ENCODE assay signal across 8 cellular contexts in the genomic region with DNA sequence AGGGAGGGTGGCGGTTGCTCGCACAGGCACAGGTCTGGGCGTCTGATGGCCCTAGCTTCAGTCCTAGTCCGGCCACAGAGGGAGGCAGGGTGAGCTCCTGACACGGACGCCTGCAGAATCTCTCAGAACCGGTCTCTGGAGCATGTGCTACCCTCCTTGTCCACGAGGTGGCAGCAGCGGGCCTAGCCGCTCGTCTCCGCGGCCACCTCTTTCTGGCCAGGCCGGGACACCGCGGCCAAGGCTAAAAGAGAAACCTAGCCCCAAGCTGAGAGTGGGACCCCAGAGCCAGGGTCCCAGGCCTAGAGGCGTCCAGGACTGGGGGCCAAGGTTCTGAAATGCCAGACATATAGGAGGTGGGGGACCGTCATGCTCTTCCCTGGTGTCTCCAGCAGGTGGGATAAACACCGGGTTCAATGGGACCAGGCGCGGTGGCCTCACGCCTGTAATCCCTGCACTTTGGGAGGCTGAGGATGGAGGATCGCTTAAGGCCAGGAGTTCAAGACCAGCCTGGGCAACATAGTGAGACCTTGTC. TPM values are rescaled to one million over a fixed set of nuclear protein-coding genes. Genes with fewer than 3 reads are reported as not detected.
DNase-seq lines count a peak whose midpoint lies in the region; ATAC-seq and TF ChIP-seq lines count a peak whose summit lies in the region.

No MANE protein-coding gene starts in this region.

- peak overlapping the region in 1 of 3 donors; percentile 56 for H3K27ac Mint-ChIP-seq in CD4-positive, CD25-positive, alpha-beta regulatory T cell
- H3K27ac Mint-ChIP-seq in chondrocyte (ENCODE audit: unreplicated experiment) = no peak overlapping the region

- peak; percentile 60 for ATAC-seq in CD4-positive, CD25-positive, alpha-beta regulatory T cell (ENCODE audit: low read depth in 2 of 2)
- peak; percentile 99 for ATAC-seq in left lobe of liver
- no peak for ATAC-seq in HG02884 (IDR thresholded peaks at IDR 0.05; ENCODE audit: unreplicated experiment)

- peak; percentile 97 for TF ChIP-seq CTCF in chondrocyte (IDR thresholded peaks at IDR 0.05)

- no peaks in the 10 kb centered on the region for H3K36me3 ChIP-seq in CD4-positive, CD25-positive, alpha-beta regulatory T cell (ENCODE audit: control insufficient read depth, insufficient read depth, low read length)

- H3K4me1 Mint-ChIP-seq in CD4-positive, CD25-positive, alpha-beta regulatory T cell = peaks cover 0 to 20% (median 9%) of the 10 kb centered on the region in 4 donors
- H3K4me1 Mint-ChIP-seq in chondrocyte (ENCODE audit: low read depth) = peaks cover 5% of the 10 kb centered on the region

- peak overlapping the region in 3 of 4 donors; percentile 67 to 76 (median 70) for H3K4me3 Mint-ChIP-seq in CD4-positive, CD25-positive, alpha-beta regulatory T cell
- H3K4me3 Mint-ChIP-seq in chondrocyte (ENCODE audit: unreplicated experiment) = no peak overlapping the region

- DNase-seq in CD4-positive, CD25-positive, alpha-beta regulatory T cell = peak; percentile 64 to 72 (median 67)
- DNase-seq in H4 (ENCODE audit: low spot score) = peak; percentile 73
- peak; percentile 83 for DNase-seq in NCI-H2227 (lab: John Stamatoyannopoulos, UW; ENCODE audit: unreplicated experiment)
- peak; percentile 87 for DNase-seq in activated CD4-positive, alpha-beta T cell treated with anti-CD3 and anti-CD28 coated beads for 48 hours
- peak; percentile 87 for DNase-seq in chondrocyte (ENCODE audit: low spot score)
- peak; percentile 88 for DNase-seq in left lobe of liver (ENCODE audit: low spot score)
- peak; percentile 84 to 87 for DNase-seq in stimulated activated CD4-positive, alpha-beta T cell treated with anti-CD3 and anti-CD28 coated beads, Interleukin-2, amount 100 ng/mL, for 48 hours

- no peak overlapping the region for H3K27ac ChIP-seq in CD4-positive, CD25-positive, alpha-beta regulatory T cell (ENCODE audit: insufficient read depth, low read length, poor library complexity, severe bottlenecking)

- H3K9me3 ChIP-seq in CD4-positive, CD25-positive, alpha-beta regulatory T cell (ENCODE audit: control insufficient read depth in 2 of 2, low read length in 2 of 2) = no peaks in the 10 kb centered on the region

- H3K9me3 Mint-ChIP-seq in CD4-positive, CD25-positive, alpha-beta regulatory T cell = peaks cover 0 to 2% (median 0%) of the 10 kb centered on the region in 7 donors
- no peaks in the 10 kb centered on the region for H3K9me3 Mint-ChIP-seq in chondrocyte (ENCODE audit: low read depth)

- peaks cover 5% of the 10 kb centered on the region for H3K27me3 Mint-ChIP-seq in CD4-positive, CD25-positive, alpha-beta regulatory T cell
- no peaks in the 10 kb centered on the region for H3K27me3 Mint-ChIP-seq in chondrocyte (ENCODE audit: low read depth)

- no peaks in the 10 kb centered on the region for H3K36me3 Mint-ChIP-seq in CD4-positive, CD25-positive, alpha-beta regulatory T cell
- H3K36me3 Mint-ChIP-seq in chondrocyte (ENCODE audit: low read depth) = no peaks in the 10 kb centered on the region

- no peaks in the 10 kb centered on the region for H3K27me3 ChIP-seq in CD4-positive, CD25-positive, alpha-beta regulatory T cell (ENCODE audit: control insufficient read depth, insufficient read depth, low read length)

- H3K4me1 ChIP-seq in CD4-positive, CD25-positive, alpha-beta regulatory T cell (ENCODE audit: control insufficient read depth, insufficient read depth, low read length, poor library complexity, severe bottlenecking) = peaks cover 19% of the 10 kb centered on the region

- no peak overlapping the region for H3K4me3 ChIP-seq in CD4-positive, CD25-positive, alpha-beta regulatory T cell (ENCODE audit: low read depth, low read length)

RNA-seq across cellular contexts. Expression of a gene that starts 3.2 kb away (rescaled TPM):
- total RNA-seq in CD4-positive, CD25-positive, alpha-beta regulatory T cell = 3.9 TPM
- 1 to 10 TPM; 2.2 to 6.3 (median 3.1) TPM for polyA plus RNA-seq in CD4-positive, CD25-positive, alpha-beta regulatory T cell
- not detected in 2 replicates for total RNA-seq in H4 (2014; rRNA removed; shearing (Covaris generic))
- total RNA-seq in chondrocyte = 0.56 to 1.5 TPM (median 1.2 TPM) in 3 replicates
- 7.8 TPM for total RNA-seq in left lobe of liver

RNA-seq across cellular contexts. Expression of a gene that starts 32.5 kb away (rescaled TPM):
- 263 TPM for total RNA-seq in CD4-positive, CD25-positive, alpha-beta regulatory T cell
- 100 to 1,000 TPM; 222 to 257 (median 233) TPM for polyA plus RNA-seq in CD4-positive, CD25-positive, alpha-beta regulatory T cell
- total RNA-seq in H4 (2014; rRNA removed; shearing (Covaris generic)) = 219 and 223 TPM in 2 replicates
- total RNA-seq in chondrocyte = 209 to 219 TPM (median 217 TPM) in 3 replicates
- 125 TPM for total RNA-seq in left lobe of liver

RNA-seq across cellular contexts. Expression of a gene that starts 47.5 kb away (rescaled TPM):
- 15.8 TPM for total RNA-seq in CD4-positive, CD25-positive, alpha-beta regulatory T cell
- polyA plus RNA-seq in CD4-positive, CD25-positive, alpha-beta regulatory T cell = 10 to 100 TPM; 26.4 to 33.8 (median 27.5) TPM
- 80.6 and 97.3 TPM in 2 replicates for total RNA-seq in H4 (2014; rRNA removed; shearing (Covaris generic))
- total RNA-seq in chondrocyte = 11.0 to 18.4 TPM (median 11.3 TPM) in 3 replicates
- 11.3 TPM for total RNA-seq in left lobe of liver
